ENCODE assay signal across 26 cellular contexts in genomic region chr7:87866089-87866488, GRCh38. TPM values are rescaled to one million over a fixed set of nuclear protein-coding genes. Genes with fewer than 3 reads are reported as not detected.
A peak's percentile ranks its signal among the peaks of the same experiment; 100 is the strongest.
DNase-seq lines count a peak whose midpoint lies in the region; ATAC-seq, FAIRE-seq and TF ChIP-seq lines count a peak whose summit lies in the region.
"Had no signal": no experiment of that assay in that cellular context is flagged by ENCODE, and none has a peak within 500 bp of the region (broad histone marks: within the 10 kb centered on the region; RNA-seq: fewer than 3 reads in every experiment).

No MANE protein-coding gene starts in this region.

- POLR2A ChIA-PET in Caco-2 (lab: Charles Lee) (no interaction called here), HEK293 (lab: Yijun Ruan, JAX) (no interaction called here), WTC11 (lab: Charles Lee) (no interaction called here), K562 (lab: Yijun Ruan, JAX) (no interaction called here)

- TF ChIP-seq CTCF in Caco-2 (IDR thresholded peaks at IDR 0.05; ENCODE audit: insufficient read depth in 1 of 2, low read depth in 1 of 2, low read length in 1 of 2, severe bottlenecking in 1 of 2, unreplicated experiment in 1 of 2) = no peak
- TF ChIP-seq CTCF in HEK293 (tag by site-specific recombination; IDR thresholded peaks at IDR 0.05) = no peak
- TF ChIP-seq CTCF in WTC11 (IDR thresholded peaks at IDR 0.05) = no peak
- no peak for TF ChIP-seq CTCF in K562 (IDR thresholded peaks at IDR 0.05 in 2 of 3, conservative IDR thresholded peaks at IDR 0.05 in 1 of 3; ENCODE audit: insufficient read depth in 2 of 3, low read depth in 1 of 3, low read length in 3 of 3)
- TF ChIP-seq CTCF in heart left ventricle (IDR thresholded peaks at IDR 0.05) = no peak

- in situ Hi-C loops in K562 (cut with MboI) = no loop called here

- H3K4me3 ChIP-seq in Caco-2 (ENCODE audit: low read depth, low read length) = no peak overlapping the region
- H3K4me3 ChIP-seq in HEK293 (ENCODE audit: low read depth, low read length) = no peak overlapping the region
- no peak overlapping the region for H3K4me3 ChIP-seq in K562
- H3K4me3 ChIP-seq in heart left ventricle = no peak overlapping the region
- H3K4me3 ChIP-seq: BLaER1 had no signal

- no peaks in the 10 kb centered on the region for H4K20me1 ChIP-seq in K562 (replicated peaks; ENCODE audit: control insufficient read depth, insufficient read depth, low read length)
- H4K20me1 ChIP-seq: BLaER1 had no signal

- H3K9me3 ChIP-seq in Caco-2 (0 out of 2 replicates have a peak, but pooled peaks cover 5% of the 10 kb centered on the region), HEK293 (ENCODE audit: control insufficient read depth, insufficient read depth, low read depth, low read length) (no peaks in the 10 kb centered on the region), K562 (replicated peaks; ENCODE audit: control insufficient read depth, insufficient read depth, low read depth, low read length) (peaks cover 7% of the 10 kb centered on the region), heart left ventricle (peaks cover 0 to 46% (median 16%) of the 10 kb centered on the region in 12 donors)
- H3K9me3 ChIP-seq: BE2C had no signal

- H3K4me3 Mint-ChIP-seq in Caco-2 (ENCODE audit: unreplicated experiment) (no peak overlapping the region), WTC11 (no peak overlapping the region)
- H3K4me3 Mint-ChIP-seq: CD14-positive monocyte; CD4-positive, CD25-positive, alpha-beta regulatory T cell; CD8-positive, alpha-beta memory T cell had no signal

- TF ChIP-seq POLR2A in K562 (conservative IDR thresholded peaks at IDR 0.05) (no peak), heart left ventricle (IDR thresholded peaks at IDR 0.05) (no peak)

- FAIRE-seq in K562 (lab: Jason Lieb, UNC) = no peak
- FAIRE-seq: A204.1, D721Med, G401.6, GM12892, GM18507 had no signal

- no peak overlapping the region for H3K4me2 ChIP-seq in K562 (ENCODE audit: insufficient read depth, low read length)
- H3K4me2 ChIP-seq: BLaER1 had no signal

- DNase-seq in Caco-2 (no peak), WTC11 (ENCODE audit: low spot score) (no peak), K562 (ENCODE audit: extremely low read depth in 1 of 4, low spot score in 3 of 4) (no peak), inferior parietal cortex (ENCODE audit: extremely low spot score) (no peak), heart left ventricle (no peak)
- DNase-seq: 8988T; ACHN; BE2C; C1 segment of cervical spinal cord; Calu3; CD4-positive, alpha-beta memory T cell; CD4-positive, CD25-positive, alpha-beta regulatory T cell; CD8-positive, alpha-beta memory T cell; COR-L47; DMS79 treated with DMSO at 0.1 percent for 48 hours; GF-D8 had no signal

- no peak for TF ChIP-seq EP300 in K562 (IDR thresholded peaks at IDR 0.05; ENCODE audit: low read length)

- no peaks in the 10 kb centered on the region; the same call in 1 of the 2 replicates for H3K36me3 ChIP-seq in Caco-2 (ENCODE audit: control insufficient read depth, insufficient read depth, low read length)
- peaks cover 0 to 9% of the 10 kb centered on the region in 2 experiments; a peak in 1 of 3 replicates for H3K36me3 ChIP-seq in HEK293 (ENCODE audit: control insufficient read depth in 2 of 2, insufficient read depth in 1 of 2, low read length in 2 of 2)
- H3K36me3 ChIP-seq in K562 (ENCODE audit: control insufficient read depth, insufficient read depth, low read length) = peaks cover 52% of the 10 kb centered on the region
- peaks cover 0 to 34% (median 0%) of the 10 kb centered on the region in 9 donors for H3K36me3 ChIP-seq in heart left ventricle
- H3K36me3 ChIP-seq: BE2C had no signal

- H3K9me1 ChIP-seq in K562 (ENCODE audit: control insufficient read depth, insufficient read depth, low read length) = no peaks in the 10 kb centered on the region

- H3K4me1 ChIP-seq in Caco-2 = no peaks in the 10 kb centered on the region
- H3K4me1 ChIP-seq in HEK293 (ENCODE audit: control insufficient read depth, insufficient read depth, low read length) = no peaks in the 10 kb centered on the region
- no peaks in the 10 kb centered on the region; a peak in 1 of 5 replicates for H3K4me1 ChIP-seq in K562 (replicated peaks in 1 of 2; ENCODE audit: control insufficient read depth in 2 of 2, insufficient read depth in 2 of 2, low read length in 2 of 2)
- H3K4me1 ChIP-seq in heart left ventricle = no peaks in the 10 kb centered on the region
- H3K4me1 ChIP-seq: BE2C, BLaER1 had no signal

- H3K79me2 ChIP-seq in K562 (ENCODE audit: control insufficient read depth, insufficient read depth, low read length) = peaks cover 78% of the 10 kb centered on the region

- BruUV-seq in Caco-2 (replicated peaks; lab: Mats Ljungman, UMichigan) (no TSS peak), K562 (replicated peaks; lab: Mats Ljungman, UMichigan) (no TSS peak)

- H3K9me3 Mint-ChIP-seq in Caco-2 (ENCODE audit: unreplicated experiment) (peaks cover 8% of the 10 kb centered on the region), WTC11 (peaks cover 44% of the 10 kb centered on the region)

- WGBS in K562 (ENCODE audit: insufficient coverage, low coverage, missing lambda C conversion rate) = 64% methylated on average over 2 of the region's 2 CpGs
- WGBS in heart left ventricle, 4 donors = 96 to 97% (median 97%) methylated on average over 2 of the region's 2 CpGs

- no peak overlapping the region for H3K9ac ChIP-seq in K562 (ENCODE audit: insufficient read depth in 1 of 2, low read depth in 2 of 2, low read length in 2 of 2)
- H3K9ac ChIP-seq: BLaER1 had no signal

- peak overlapping the region; percentile 42 for H3K27ac Mint-ChIP-seq in Caco-2 (ENCODE audit: unreplicated experiment)
- H3K27ac Mint-ChIP-seq in WTC11 = peak overlapping the region; percentile 54; the same call in 1 of the 2 replicates
- H3K27ac Mint-ChIP-seq: CD4-positive, CD25-positive, alpha-beta regulatory T cell had no signal

- H3K36me3 Mint-ChIP-seq in Caco-2 (ENCODE audit: insufficient read depth, unreplicated experiment) (peaks cover 28% of the 10 kb centered on the region), WTC11 (peaks cover 50% of the 10 kb centered on the region)

- no peak for TF ChIP-seq RAD21 in K562 (CRISPR knock-in tag; conservative IDR thresholded peaks at IDR 0.05 in 1 of 2, IDR thresholded peaks at IDR 0.05 in 1 of 2)

- H3K27ac ChIP-seq in HEK293 (ENCODE audit: extremely low read depth, low read depth, low read length) (no peak overlapping the region), K562 (ENCODE audit: extremely low read depth, low read depth, low read length) (no peak overlapping the region), heart left ventricle (no peak overlapping the region)
- H3K27ac ChIP-seq: BLaER1 had no signal

- H3K4me1 Mint-ChIP-seq in Caco-2 (ENCODE audit: low read depth, unreplicated experiment) (peaks cover 12% of the 10 kb centered on the region), WTC11 (peaks cover 10% of the 10 kb centered on the region)

- H3K27me3 ChIP-seq in Caco-2 (replicated peaks; ENCODE audit: control insufficient read depth, insufficient read depth, low read length) = no peaks in the 10 kb centered on the region
- no peaks in the 10 kb centered on the region for H3K27me3 ChIP-seq in K562 (ENCODE audit: control insufficient read depth in 2 of 2, insufficient read depth in 2 of 2, low read length in 2 of 2)
- no peaks in the 10 kb centered on the region for H3K27me3 ChIP-seq in heart left ventricle
- H3K27me3 ChIP-seq: BE2C, BLaER1 had no signal

- intact Hi-C loops in Caco-2 (cut with micrococcal nuclease; ENCODE audit: unreplicated experiment) = no loop called here
- intact Hi-C loops in K562 (cut with micrococcal nuclease) = no loop called here
- intact Hi-C loops in heart left ventricle (cut with DNase I) = no loop called here

- ATAC-seq in WTC11 (no peak), K562 (no peak), heart left ventricle (no peak), HG02938 (IDR thresholded peaks at IDR 0.05; ENCODE audit: unreplicated experiment) (no peak), GM21367 (IDR thresholded peaks at IDR 0.05; ENCODE audit: unreplicated experiment) (no peak)

- H2AFZ ChIP-seq in K562 (ENCODE audit: low read depth, low read length) = no peak overlapping the region

- no peaks in the 10 kb centered on the region for H3K27me3 Mint-ChIP-seq in Caco-2 (ENCODE audit: insufficient read depth, unreplicated experiment)
- H3K27me3 Mint-ChIP-seq in WTC11 (ENCODE audit: low read depth) = no peaks in the 10 kb centered on the region; the same call in 1 of the 2 replicates
- H3K27me3 Mint-ChIP-seq: CD4-positive, alpha-beta memory T cell; CD4-positive, CD25-positive, alpha-beta regulatory T cell; CD8-positive, alpha-beta memory T cell had no signal

- CTCF ChIA-PET in Caco-2 (lab: Charles Lee) (no interaction called here), HEK293 (lab: Yijun Ruan, JAX) (no interaction called here), WTC11 (lab: Charles Lee) (no interaction called here), K562 (lab: Yijun Ruan, JAX; ENCODE audit: low intra/inter-chr PET ratio) (no interaction called here)

RNA-seq across cellular contexts. Expression of gene SLC25A40, which starts 10.1 kb away (rescaled TPM):
- total RNA-seq in Caco-2 (2022) (21.1 and 21.8 TPM in 2 replicates), WTC11 (2021) (18.1 to 21.9 TPM (median 21.5 TPM) in 3 replicates), K562 (2014; rRNA removed) (6.7 and 9.9 TPM in 2 replicates), K562 (2014; rRNA removed; fragmentation: Illumina TruSeq; extraction: Trizol) (28.1 and 31.1 TPM in 2 replicates), K562 (2015; rRNA removed; fragmentation: Illumina TruSeq; extraction: Trizol) (25.0 and 26.5 TPM in 2 replicates), K562 (2021) (39.6 and 43.2 TPM in 2 replicates), heart left ventricle (10 to 100 TPM; 11.0 to 29.1 (median 22.6) TPM)
- total RNA-seq in K562 (2011; cell fraction: chromatin; rRNA removed; ENCODE audit: low replicate concordance) = 23.2 and 75.9 TPM in 2 replicates
- total RNA-seq in K562 (2011; cell fraction: nucleolus; rRNA removed) = 11.2 and 11.7 TPM in 2 replicates
- total RNA-seq in K562 (2011; cell fraction: nucleoplasm; rRNA removed) = 22.0 and 43.4 TPM in 2 replicates
- polyA plus RNA-seq in K562 (2011; rRNA removed) (34.4 and 44.0 TPM in 2 replicates), K562 (2014; fragmentation: Illumina TruSeq; extraction: Trizol) (26.0 and 26.6 TPM in 2 replicates), K562 (2014; fragmentation: Nextera tagmentation; extraction: Ambion mirVana) (10 to 100 TPM; 19.0 to 25.1 TPM), K562 (2014; rRNA removed) (17.9 and 21.2 TPM in 2 replicates), heart left ventricle (1 to 10 TPM; 6.0 to 9.0 TPM)
- 7.2 and 13.2 TPM in 2 replicates for polyA plus RNA-seq in K562 (2011; cell fraction: cytosol; rRNA removed)
- 35.6 and 37.3 TPM in 2 replicates for polyA plus RNA-seq in K562 (2011; cell fraction: nucleus; rRNA removed)
- polyA plus RNA-seq in K562 (2012) = 32.7 and 45.5 TPM in 2 replicates
- 26.6 and 29.1 TPM in 2 replicates for polyA minus RNA-seq in K562 (2011; rRNA and poly(A)+ RNA removed)
- 12.8 and 13.7 TPM in 2 replicates for polyA minus RNA-seq in K562 (2011; cell fraction: cytosol; rRNA and poly(A)+ RNA removed)
- 35.0 and 41.9 TPM in 2 replicates for polyA minus RNA-seq in K562 (2011; cell fraction: nucleus; rRNA and poly(A)+ RNA removed)

RNA-seq across cellular contexts. Expression of gene DBF4, which starts 10.2 kb away (rescaled TPM):
- total RNA-seq in Caco-2 (2022) = 55.0 and 62.8 TPM in 2 replicates
- 52.1 to 55.4 TPM (median 54.2 TPM) in 3 replicates for total RNA-seq in WTC11 (2021)
- total RNA-seq in K562 (2011; cell fraction: chromatin; rRNA removed; ENCODE audit: low replicate concordance) = 49.4 and 110 TPM in 2 replicates
- total RNA-seq in K562 (2011; cell fraction: nucleolus; rRNA removed) = 37.6 and 41.4 TPM in 2 replicates
- total RNA-seq in K562 (2011; cell fraction: nucleoplasm; rRNA removed) = 56.9 and 57.0 TPM in 2 replicates
- total RNA-seq in K562 (2014; rRNA removed) = 106 and 132 TPM in 2 replicates
- 134 and 156 TPM in 2 replicates for total RNA-seq in K562 (2014; rRNA removed; fragmentation: Illumina TruSeq; extraction: Trizol)
- total RNA-seq in K562 (2015; rRNA removed; fragmentation: Illumina TruSeq; extraction: Trizol) = 139 and 145 TPM in 2 replicates
- 104 and 105 TPM in 2 replicates for total RNA-seq in K562 (2021)
- polyA plus RNA-seq in K562 (2011; rRNA removed) = 25.9 and 37.8 TPM in 2 replicates
- 9.1 and 12.5 TPM in 2 replicates for polyA plus RNA-seq in K562 (2011; cell fraction: cytosol; rRNA removed)
- 24.3 and 24.5 TPM in 2 replicates for polyA plus RNA-seq in K562 (2011; cell fraction: nucleus; rRNA removed)
- 51.2 and 79.2 TPM in 2 replicates for polyA plus RNA-seq in K562 (2012)
- 81.5 and 106 TPM in 2 replicates for polyA plus RNA-seq in K562 (2014; fragmentation: Illumina TruSeq; extraction: Trizol)
- polyA plus RNA-seq in K562 (2014; fragmentation: Nextera tagmentation; extraction: Ambion mirVana) = 10 to 100 TPM; 38.4 to 43.5 TPM
- polyA plus RNA-seq in K562 (2014; rRNA removed) = 56.2 and 67.4 TPM in 2 replicates
- 27.5 and 30.3 TPM in 2 replicates for polyA minus RNA-seq in K562 (2011; rRNA and poly(A)+ RNA removed)
- polyA minus RNA-seq in K562 (2011; cell fraction: cytosol; rRNA and poly(A)+ RNA removed) = 20.8 and 22.8 TPM in 2 replicates
- 63.8 and 64.0 TPM in 2 replicates for polyA minus RNA-seq in K562 (2011; cell fraction: nucleus; rRNA and poly(A)+ RNA removed)
- total RNA-seq in heart left ventricle = 1 to 10 TPM; 1.0 to 7.8 (median 2.8) TPM
- polyA plus RNA-seq in heart left ventricle = 1 to 10 TPM; 1.2 to 2.4 TPM
